Comparison of ENCODE assay signal across 1 cellular context in the genomic region with DNA sequence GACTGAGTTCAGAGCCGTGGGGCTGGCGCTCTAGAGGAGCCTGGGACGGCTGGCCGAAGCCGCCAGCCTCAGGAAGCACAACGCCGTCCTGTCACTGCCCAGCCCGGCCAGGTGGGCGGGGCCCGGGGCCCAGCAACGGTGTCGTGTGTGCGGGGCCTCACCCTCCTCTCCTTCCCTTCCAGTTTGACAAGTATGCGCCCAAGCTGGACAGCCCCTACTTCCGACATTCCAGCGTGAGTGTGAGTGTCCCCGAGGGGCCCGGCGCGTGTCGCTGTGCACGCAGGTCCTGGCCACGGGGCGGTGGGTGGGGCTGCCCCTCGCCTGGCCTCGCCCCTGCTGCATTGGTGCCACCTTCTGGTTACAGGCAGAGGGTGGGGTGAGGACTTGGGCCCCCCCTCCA.
A peak's percentile ranks its signal among the peaks of the same experiment; 100 is the strongest.
TF ChIP-seq lines count a peak whose summit lies in the region.

No MANE protein-coding gene starts in this region.

TF ChIP-seq in HEK293, 187 proteins besides CTCF, POLR2A, EP300 and RAD21 (continued from another document):
- TF ChIP-seq, protein P1, sequence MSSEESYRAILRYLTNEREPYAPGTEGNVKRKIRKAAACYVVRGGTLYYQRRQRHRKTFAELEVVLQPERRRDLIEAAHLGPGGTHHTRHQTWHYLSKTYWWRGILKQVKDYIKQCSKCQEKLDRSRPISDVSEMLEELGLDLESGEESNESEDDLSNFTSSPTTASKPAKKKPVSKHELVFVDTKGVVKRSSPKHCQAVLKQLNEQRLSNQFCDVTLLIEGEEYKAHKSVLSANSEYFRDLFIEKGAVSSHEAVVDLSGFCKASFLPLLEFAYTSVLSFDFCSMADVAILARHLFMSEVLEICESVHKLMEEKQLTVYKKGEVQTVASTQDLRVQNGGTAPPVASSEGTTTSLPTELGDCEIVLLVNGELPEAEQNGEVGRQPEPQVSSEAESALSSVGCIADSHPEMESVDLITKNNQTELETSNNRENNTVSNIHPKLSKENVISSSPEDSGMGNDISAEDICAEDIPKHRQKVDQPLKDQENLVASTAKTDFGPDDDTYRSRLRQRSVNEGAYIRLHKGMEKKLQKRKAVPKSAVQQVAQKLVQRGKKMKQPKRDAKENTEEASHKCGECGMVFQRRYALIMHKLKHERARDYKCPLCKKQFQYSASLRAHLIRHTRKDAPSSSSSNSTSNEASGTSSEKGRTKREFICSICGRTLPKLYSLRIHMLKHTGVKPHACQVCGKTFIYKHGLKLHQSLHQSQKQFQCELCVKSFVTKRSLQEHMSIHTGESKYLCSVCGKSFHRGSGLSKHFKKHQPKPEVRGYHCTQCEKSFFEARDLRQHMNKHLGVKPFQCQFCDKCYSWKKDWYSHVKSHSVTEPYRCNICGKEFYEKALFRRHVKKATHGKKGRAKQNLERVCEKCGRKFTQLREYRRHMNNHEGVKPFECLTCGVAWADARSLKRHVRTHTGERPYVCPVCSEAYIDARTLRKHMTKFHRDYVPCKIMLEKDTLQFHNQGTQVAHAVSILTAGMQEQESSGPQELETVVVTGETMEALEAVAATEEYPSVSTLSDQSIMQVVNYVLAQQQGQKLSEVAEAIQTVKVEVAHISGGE (tag by site-specific recombination; conservative IDR thresholded peaks at IDR 0.05; ENCODE audit: low read depth), result no peak
- TF ChIP-seq KLF1 (tag by site-specific recombination; IDR thresholded peaks at IDR 0.05) (peak; percentile 64), MYNN (tag by site-specific recombination; IDR thresholded peaks at IDR 0.05; ENCODE audit: borderline replicate concordance) (no peak), GLI2 (tag by site-specific recombination; IDR thresholded peaks at IDR 0.05; ENCODE audit: borderline replicate concordance, low read depth) (no peak), ZNF214 (tag by site-specific recombination; IDR thresholded peaks at IDR 0.05; ENCODE audit: borderline replicate concordance) (no peak), ZSCAN16 (tag by site-specific recombination; IDR thresholded peaks at IDR 0.05) (no peak), KLF9 (tag by site-specific recombination; IDR thresholded peaks at IDR 0.05; ENCODE audit: low read depth) (peak; percentile 37; the same call in 1 of the 2 replicates), ZBTB7A (tag by site-specific recombination; IDR thresholded peaks at IDR 0.05; ENCODE audit: low read depth) (no peak)
- TF ChIP-seq, protein P2, sequence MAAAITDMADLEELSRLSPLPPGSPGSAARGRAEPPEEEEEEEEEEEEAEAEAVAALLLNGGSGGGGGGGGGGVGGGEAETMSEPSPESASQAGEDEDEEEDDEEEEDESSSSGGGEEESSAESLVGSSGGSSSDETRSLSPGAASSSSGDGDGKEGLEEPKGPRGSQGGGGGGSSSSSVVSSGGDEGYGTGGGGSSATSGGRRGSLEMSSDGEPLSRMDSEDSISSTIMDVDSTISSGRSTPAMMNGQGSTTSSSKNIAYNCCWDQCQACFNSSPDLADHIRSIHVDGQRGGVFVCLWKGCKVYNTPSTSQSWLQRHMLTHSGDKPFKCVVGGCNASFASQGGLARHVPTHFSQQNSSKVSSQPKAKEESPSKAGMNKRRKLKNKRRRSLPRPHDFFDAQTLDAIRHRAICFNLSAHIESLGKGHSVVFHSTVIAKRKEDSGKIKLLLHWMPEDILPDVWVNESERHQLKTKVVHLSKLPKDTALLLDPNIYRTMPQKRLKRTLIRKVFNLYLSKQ (tag by site-specific recombination; IDR thresholded peaks at IDR 0.05; ENCODE audit: borderline replicate concordance), result no peak
- TF ChIP-seq, protein P3, sequence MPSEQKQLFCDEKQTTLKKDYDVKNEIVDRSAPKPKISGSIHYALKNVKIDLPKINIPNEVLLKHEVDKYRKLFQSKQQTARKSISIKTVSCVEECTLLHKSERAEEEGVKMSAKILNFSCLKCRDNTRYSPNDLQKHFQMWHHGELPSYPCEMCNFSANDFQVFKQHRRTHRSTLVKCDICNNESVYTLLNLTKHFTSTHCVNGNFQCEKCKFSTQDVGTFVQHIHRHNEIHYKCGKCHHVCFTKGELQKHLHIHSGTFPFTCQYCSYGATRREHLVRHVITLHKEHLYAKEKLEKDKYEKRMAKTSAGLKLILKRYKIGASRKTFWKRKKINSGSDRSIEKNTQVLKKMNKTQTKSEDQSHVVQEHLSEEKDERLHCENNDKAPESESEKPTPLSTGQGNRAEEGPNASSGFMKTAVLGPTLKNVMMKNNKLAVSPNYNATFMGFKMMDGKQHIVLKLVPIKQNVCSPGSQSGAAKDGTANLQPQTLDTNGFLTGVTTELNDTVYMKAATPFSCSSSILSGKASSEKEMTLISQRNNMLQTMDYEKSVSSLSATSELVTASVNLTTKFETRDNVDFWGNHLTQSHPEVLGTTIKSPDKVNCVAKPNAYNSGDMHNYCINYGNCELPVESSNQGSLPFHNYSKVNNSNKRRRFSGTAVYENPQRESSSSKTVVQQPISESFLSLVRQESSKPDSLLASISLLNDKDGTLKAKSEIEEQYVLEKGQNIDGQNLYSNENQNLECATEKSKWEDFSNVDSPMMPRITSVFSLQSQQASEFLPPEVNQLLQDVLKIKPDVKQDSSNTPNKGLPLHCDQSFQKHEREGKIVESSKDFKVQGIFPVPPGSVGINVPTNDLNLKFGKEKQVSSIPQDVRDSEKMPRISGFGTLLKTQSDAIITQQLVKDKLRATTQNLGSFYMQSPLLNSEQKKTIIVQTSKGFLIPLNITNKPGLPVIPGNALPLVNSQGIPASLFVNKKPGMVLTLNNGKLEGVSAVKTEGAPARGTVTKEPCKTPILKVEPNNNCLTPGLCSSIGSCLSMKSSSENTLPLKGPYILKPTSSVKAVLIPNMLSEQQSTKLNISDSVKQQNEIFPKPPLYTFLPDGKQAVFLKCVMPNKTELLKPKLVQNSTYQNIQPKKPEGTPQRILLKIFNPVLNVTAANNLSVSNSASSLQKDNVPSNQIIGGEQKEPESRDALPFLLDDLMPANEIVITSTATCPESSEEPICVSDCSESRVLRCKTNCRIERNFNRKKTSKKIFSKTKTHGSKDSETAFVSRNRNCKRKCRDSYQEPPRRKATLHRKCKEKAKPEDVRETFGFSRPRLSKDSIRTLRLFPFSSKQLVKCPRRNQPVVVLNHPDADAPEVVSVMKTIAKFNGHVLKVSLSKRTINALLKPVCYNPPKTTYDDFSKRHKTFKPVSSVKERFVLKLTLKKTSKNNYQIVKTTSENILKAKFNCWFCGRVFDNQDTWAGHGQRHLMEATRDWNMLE (tag by site-specific recombination; conservative IDR thresholded peaks at IDR 0.05; ENCODE audit: low read depth), result no peak
- TF ChIP-seq, protein P4, sequence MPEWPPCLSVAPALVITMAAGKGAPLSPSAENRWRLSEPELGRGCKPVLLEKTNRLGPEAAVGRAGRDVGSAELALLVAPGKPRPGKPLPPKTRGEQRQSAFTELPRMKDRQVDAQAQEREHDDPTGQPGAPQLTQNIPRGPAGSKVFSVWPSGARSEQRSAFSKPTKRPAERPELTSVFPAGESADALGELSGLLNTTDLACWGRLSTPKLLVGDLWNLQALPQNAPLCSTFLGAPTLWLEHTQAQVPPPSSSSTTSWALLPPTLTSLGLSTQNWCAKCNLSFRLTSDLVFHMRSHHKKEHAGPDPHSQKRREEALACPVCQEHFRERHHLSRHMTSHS (tag by site-specific recombination; IDR thresholded peaks at IDR 0.05), result no peak
TF ChIP-seq in HEK293: peak in this region for 2.
